ENCODE assay signal across 14 cellular contexts in genomic region chr5:61159841-61160240, GRCh38. TPM values are rescaled to one million over a fixed set of nuclear protein-coding genes. Genes with fewer than 3 reads are reported as not detected.
A peak's percentile ranks its signal among the peaks of the same experiment; 100 is the strongest.
DNase-seq lines count a peak whose midpoint lies in the region; ATAC-seq and TF ChIP-seq lines count a peak whose summit lies in the region.
"Had no signal": no experiment of that assay in that cellular context is flagged by ENCODE, and none has a peak within 500 bp of the region (broad histone marks: within the 10 kb centered on the region; RNA-seq: fewer than 3 reads in every experiment).

No MANE protein-coding gene starts in this region.

- POLR2A ChIA-PET in activated CD4-positive, alpha-beta memory T cell treated with anti-CD3 and anti-CD28 coated beads for 36 hours (lab: Charles Lee) = no interaction called here
- POLR2A ChIA-PET in activated CD4-positive, alpha-beta memory T cell treated with anti-CD3 and anti-CD28 coated beads, Interleukin-2, amount 10 ng/mL, durations not matched to agents 7 days and 5 days (lab: Charles Lee) = no interaction called here

- H3K9me3 Mint-ChIP-seq in activated CD4-positive, alpha-beta memory T cell treated with anti-CD3 and anti-CD28 coated beads for 36 hours = peaks cover 11% of the 10 kb centered on the region
- no peaks in the 10 kb centered on the region for H3K9me3 Mint-ChIP-seq in activated CD4-positive, alpha-beta memory T cell treated with anti-CD3 and anti-CD28 coated beads, Interleukin-2, amount 10 ng/mL, durations not matched to agents 7 days and 5 days

- H3K4me1 ChIP-seq in adipocyte (ENCODE audit: control insufficient read depth, insufficient read depth, low read length) (peaks cover 29% of the 10 kb centered on the region), neutrophil (ENCODE audit: control insufficient read depth in 1 of 2, insufficient read depth in 1 of 2, low read depth in 1 of 2, low read length in 1 of 2) (peaks cover 39 to 48% of the 10 kb centered on the region in 2 experiments)

- H3K4me3 ChIP-seq in adipocyte (ENCODE audit: low read length) = no peak overlapping the region
- no peak overlapping the region for H3K4me3 ChIP-seq in neutrophil (ENCODE audit: low read depth in 1 of 2, low read length in 1 of 2)
- H3K4me3 ChIP-seq in WERI-Rb-1 (ENCODE audit: low read depth, low read length) = no peak overlapping the region
- H3K4me3 ChIP-seq: left ventricle myocardium inferior, pancreas had no signal

- H3K36me3 ChIP-seq in adipocyte (ENCODE audit: control insufficient read depth, insufficient read depth, low read length, severe bottlenecking) (peaks cover 21% of the 10 kb centered on the region), neutrophil (no peaks in the 10 kb centered on the region), WERI-Rb-1 (peaks cover 44% of the 10 kb centered on the region)

- H3K4me3 Mint-ChIP-seq in activated CD4-positive, alpha-beta memory T cell treated with anti-CD3 and anti-CD28 coated beads for 36 hours = no peak overlapping the region
- H3K4me3 Mint-ChIP-seq in activated CD4-positive, alpha-beta memory T cell treated with anti-CD3 and anti-CD28 coated beads, Interleukin-2, amount 10 ng/mL, durations not matched to agents 7 days and 5 days = no peak overlapping the region

- H3K27ac Mint-ChIP-seq in activated CD4-positive, alpha-beta memory T cell treated with anti-CD3 and anti-CD28 coated beads for 36 hours = peak overlapping the region; percentile 73
- H3K27ac Mint-ChIP-seq in activated CD4-positive, alpha-beta memory T cell treated with anti-CD3 and anti-CD28 coated beads, Interleukin-2, amount 10 ng/mL, durations not matched to agents 7 days and 5 days = no peak overlapping the region

- peaks cover 64% of the 10 kb centered on the region for H3K36me3 Mint-ChIP-seq in activated CD4-positive, alpha-beta memory T cell treated with anti-CD3 and anti-CD28 coated beads for 36 hours
- H3K36me3 Mint-ChIP-seq in activated CD4-positive, alpha-beta memory T cell treated with anti-CD3 and anti-CD28 coated beads, Interleukin-2, amount 10 ng/mL, durations not matched to agents 7 days and 5 days (ENCODE audit: low read depth) = peaks cover 58% of the 10 kb centered on the region

- no peak for DNase-seq in activated CD4-positive, alpha-beta memory T cell treated with anti-CD3 and anti-CD28 coated beads for 36 hours
- no peak for DNase-seq in activated CD4-positive, alpha-beta memory T cell treated with anti-CD3 and anti-CD28 coated beads, Interleukin-2, amount 10 ng/mL, durations not matched to agents 7 days and 5 days
- DNase-seq in MV-4-11 (lab: John Stamatoyannopoulos, UW) (peak; percentile 48), adipocyte (ENCODE audit: low read depth) (peak; percentile 8), WERI-Rb-1 (no peak), omental fat pad (ENCODE audit: low spot score) (no peak), middle frontal gyrus (ENCODE audit: extremely low spot score, low spot score) (no peak)
- DNase-seq: EL, left ventricle myocardium inferior, NCI-H1694 treated with DMSO at 0.1 percent for 48 hours, pancreas had no signal

- no peak overlapping the region for H3K9ac ChIP-seq in adipocyte (ENCODE audit: low read length)

- H3K27me3 ChIP-seq in adipocyte (replicated peaks; ENCODE audit: control insufficient read depth, insufficient read depth, low read length) (no peaks in the 10 kb centered on the region), neutrophil (no peaks in the 10 kb centered on the region), WERI-Rb-1 (ENCODE audit: insufficient read depth, low read depth, severe bottlenecking) (no peaks in the 10 kb centered on the region)
- H3K27me3 ChIP-seq: pancreas had no signal

- H3K27ac ChIP-seq in neutrophil (peak overlapping the region; percentile 27), WERI-Rb-1 (no peak overlapping the region)
- H3K27ac ChIP-seq: left ventricle myocardium inferior, pancreas had no signal

- peaks cover 35% of the 10 kb centered on the region for H3K4me1 Mint-ChIP-seq in activated CD4-positive, alpha-beta memory T cell treated with anti-CD3 and anti-CD28 coated beads for 36 hours (ENCODE audit: low read depth)
- H3K4me1 Mint-ChIP-seq in activated CD4-positive, alpha-beta memory T cell treated with anti-CD3 and anti-CD28 coated beads, Interleukin-2, amount 10 ng/mL, durations not matched to agents 7 days and 5 days = peaks cover 41% of the 10 kb centered on the region

- TF ChIP-seq CTCF in neutrophil (IDR thresholded peaks at IDR 0.05) (no peak), WERI-Rb-1 (IDR thresholded peaks at IDR 0.05; ENCODE audit: low read depth, low read length) (no peak), omental fat pad (IDR thresholded peaks at IDR 0.05) (no peak)

- intact Hi-C loops in activated CD4-positive, alpha-beta memory T cell treated with anti-CD3 and anti-CD28 coated beads for 36 hours (cut with micrococcal nuclease) = loop anchor here (5.0 kb wide), 4 partner anchors 103 to 247 kb away; no protein-coding TSS in a partner anchor

- CTCF ChIA-PET in activated CD4-positive, alpha-beta memory T cell treated with anti-CD3 and anti-CD28 coated beads for 36 hours (lab: Charles Lee) = interaction anchor here (0.6 kb wide), 1 partner anchor 91 kb away, joined by 4 read pairs; no protein-coding TSS in a partner anchor
- CTCF ChIA-PET in activated CD4-positive, alpha-beta memory T cell treated with anti-CD3 and anti-CD28 coated beads, Interleukin-2, amount 10 ng/mL, durations not matched to agents 7 days and 5 days (lab: Charles Lee) = no interaction called here

- ATAC-seq in omental fat pad (ENCODE audit: low FRiP score) = no peak
- ATAC-seq: HCT116, pancreas had no signal

- no peaks in the 10 kb centered on the region for H3K9me3 ChIP-seq in adipocyte (ENCODE audit: control insufficient read depth, low read length)
- no peaks in the 10 kb centered on the region for H3K9me3 ChIP-seq in neutrophil
- H3K9me3 ChIP-seq in WERI-Rb-1 (ENCODE audit: severe bottlenecking) = no peaks in the 10 kb centered on the region
- H3K9me3 ChIP-seq: pancreas had no signal

- H3K27me3 Mint-ChIP-seq in activated CD4-positive, alpha-beta memory T cell treated with anti-CD3 and anti-CD28 coated beads for 36 hours = no peaks in the 10 kb centered on the region
- H3K27me3 Mint-ChIP-seq in activated CD4-positive, alpha-beta memory T cell treated with anti-CD3 and anti-CD28 coated beads, Interleukin-2, amount 10 ng/mL, durations not matched to agents 7 days and 5 days = no peaks in the 10 kb centered on the region
- H3K27me3 Mint-ChIP-seq: IgD-negative memory B cell had no signal

RNA-seq across cellular contexts. Expression of gene SMIM15, which starts 2.4 kb away (rescaled TPM):
- 10 to 100 TPM; 56.9 to 67.2 TPM for total RNA-seq in activated CD4-positive, alpha-beta memory T cell treated with anti-CD3 and anti-CD28 coated beads for 36 hours
- total RNA-seq in activated CD4-positive, alpha-beta memory T cell treated with anti-CD3 and anti-CD28 coated beads, Interleukin-2, amount 10 ng/mL, durations not matched to agents 7 days and 5 days = 10 to 100 TPM; 48.5 to 50.9 TPM
- total RNA-seq in omental fat pad = 10 to 100 TPM; 23.1 to 30.6 (median 28.8) TPM

Comparison
In these comparisons a context has a peak if more than half of its experiments do, and no peak if none do; other contexts are left out.
1. DNase-seq: peak in MV-4-11 (single experiment) and adipocyte (single experiment); none in activated CD4-positive, alpha-beta memory T cell treated with anti-CD3 and anti-CD28 coated beads for 36 hours (single experiment), activated CD4-positive, alpha-beta memory T cell treated with anti-CD3 and anti-CD28 coated beads, Interleukin-2, amount 10 ng/mL, durations not matched to agents 7 days and 5 days (single experiment), WERI-Rb-1 (single experiment), omental fat pad (single experiment) and middle frontal gyrus (single experiment).